Comparison of ENCODE assay signal across 1 cellular context in the genomic region with DNA sequence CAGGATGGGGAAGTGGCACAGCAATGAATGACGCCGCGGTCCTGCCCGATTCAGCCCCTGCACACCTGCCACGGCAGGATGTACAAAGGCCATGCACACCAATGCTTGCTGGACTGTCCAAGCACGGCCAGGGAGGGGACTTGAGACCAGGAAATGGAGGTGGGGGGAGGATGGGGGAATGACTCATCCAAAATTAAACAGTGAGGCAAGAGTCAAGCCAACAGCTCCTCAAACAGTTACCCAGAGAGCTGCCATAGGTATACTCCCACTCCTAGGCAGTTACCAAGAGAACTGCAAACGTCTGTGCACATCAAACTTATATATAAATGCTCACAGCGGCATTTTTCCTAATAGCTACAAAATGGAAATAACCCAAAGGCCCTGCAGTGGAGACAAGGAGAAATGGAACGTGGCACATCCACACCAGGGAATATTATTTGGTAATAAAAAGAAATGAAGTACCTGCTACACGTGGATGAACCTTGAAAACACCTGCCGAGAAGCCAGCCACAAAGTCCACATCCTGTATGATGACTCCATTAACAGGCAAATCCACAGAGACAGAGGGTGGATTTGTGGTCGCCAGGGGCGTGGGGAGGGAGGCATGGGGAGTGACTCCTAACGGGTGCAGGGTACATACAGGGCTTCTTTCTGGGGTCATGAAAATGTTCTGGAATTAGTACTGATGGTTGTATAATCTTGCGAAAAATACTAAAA.
A peak's percentile ranks its signal among the peaks of the same experiment; 100 is the strongest.
TF ChIP-seq lines count a peak whose summit lies in the region.

No MANE protein-coding gene starts in this region.

TF ChIP-seq in K562, 482 proteins besides CTCF, POLR2A, EP300 and RAD21 (continued from another document and continues in another):
- TF ChIP-seq, protein P1, sequence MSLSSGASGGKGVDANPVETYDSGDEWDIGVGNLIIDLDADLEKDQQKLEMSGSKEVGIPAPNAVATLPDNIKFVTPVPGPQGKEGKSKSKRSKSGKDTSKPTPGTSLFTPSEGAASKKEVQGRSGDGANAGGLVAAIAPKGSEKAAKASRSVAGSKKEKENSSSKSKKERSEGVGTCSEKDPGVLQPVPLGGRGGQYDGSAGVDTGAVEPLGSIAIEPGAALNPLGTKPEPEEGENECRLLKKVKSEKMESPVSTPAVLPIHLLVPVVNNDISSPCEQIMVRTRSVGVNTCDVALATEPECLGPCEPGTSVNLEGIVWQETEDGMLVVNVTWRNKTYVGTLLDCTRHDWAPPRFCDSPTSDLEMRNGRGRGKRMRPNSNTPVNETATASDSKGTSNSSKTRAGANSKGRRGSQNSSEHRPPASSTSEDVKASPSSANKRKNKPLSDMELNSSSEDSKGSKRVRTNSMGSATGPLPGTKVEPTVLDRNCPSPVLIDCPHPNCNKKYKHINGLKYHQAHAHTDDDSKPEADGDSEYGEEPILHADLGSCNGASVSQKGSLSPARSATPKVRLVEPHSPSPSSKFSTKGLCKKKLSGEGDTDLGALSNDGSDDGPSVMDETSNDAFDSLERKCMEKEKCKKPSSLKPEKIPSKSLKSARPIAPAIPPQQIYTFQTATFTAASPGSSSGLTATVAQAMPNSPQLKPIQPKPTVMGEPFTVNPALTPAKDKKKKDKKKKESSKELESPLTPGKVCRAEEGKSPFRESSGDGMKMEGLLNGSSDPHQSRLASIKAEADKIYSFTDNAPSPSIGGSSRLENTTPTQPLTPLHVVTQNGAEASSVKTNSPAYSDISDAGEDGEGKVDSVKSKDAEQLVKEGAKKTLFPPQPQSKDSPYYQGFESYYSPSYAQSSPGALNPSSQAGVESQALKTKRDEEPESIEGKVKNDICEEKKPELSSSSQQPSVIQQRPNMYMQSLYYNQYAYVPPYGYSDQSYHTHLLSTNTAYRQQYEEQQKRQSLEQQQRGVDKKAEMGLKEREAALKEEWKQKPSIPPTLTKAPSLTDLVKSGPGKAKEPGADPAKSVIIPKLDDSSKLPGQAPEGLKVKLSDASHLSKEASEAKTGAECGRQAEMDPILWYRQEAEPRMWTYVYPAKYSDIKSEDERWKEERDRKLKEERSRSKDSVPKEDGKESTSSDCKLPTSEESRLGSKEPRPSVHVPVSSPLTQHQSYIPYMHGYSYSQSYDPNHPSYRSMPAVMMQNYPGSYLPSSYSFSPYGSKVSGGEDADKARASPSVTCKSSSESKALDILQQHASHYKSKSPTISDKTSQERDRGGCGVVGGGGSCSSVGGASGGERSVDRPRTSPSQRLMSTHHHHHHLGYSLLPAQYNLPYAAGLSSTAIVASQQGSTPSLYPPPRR (CRISPR knock-in tag; IDR thresholded peaks at IDR 0.05; ENCODE audit: borderline replicate concordance) = no peak
- TF ChIP-seq FOXJ3 (CRISPR knock-in tag; IDR thresholded peaks at IDR 0.05) (no peak), GATA2 (CRISPR knock-in tag; IDR thresholded peaks at IDR 0.05) (no peak), NFXL1 (CRISPR knock-in tag; IDR thresholded peaks at IDR 0.05) (no peak), MYC (IDR thresholded peaks at IDR 0.05; ENCODE audit: low read depth, low read length) (peak; percentile 64), MYC (CRISPR knock-in tag; IDR thresholded peaks at IDR 0.05; ENCODE audit: borderline replicate concordance, low read depth) (no peak), NR2C1 (IDR thresholded peaks at IDR 0.05) (no peak), NR2C1 (tag; IDR thresholded peaks at IDR 0.05) (0 out of 2 replicates have a peak, but pooled peaks have one; percentile 13), RBM22 (IDR thresholded peaks at IDR 0.05; ENCODE audit: low read depth, low read length, poor library complexity, severe bottlenecking) (no peak), HDAC2 (IDR thresholded peaks at IDR 0.05) (0 out of 2 replicates have a peak, but pooled peaks have one; percentile 43), PPARD (CRISPR knock-in tag; IDR thresholded peaks at IDR 0.05) (no peak), CHD1 (IDR thresholded peaks at IDR 0.05; ENCODE audit: low read length) (no peak), FOXA3 (CRISPR knock-in tag; conservative IDR thresholded peaks at IDR 0.05 in 1 of 2, IDR thresholded peaks at IDR 0.05 in 1 of 2) (peak; percentile 60 to 65; a peak in 3 of 4 replicates), SAP30 (IDR thresholded peaks at IDR 0.05; ENCODE audit: borderline replicate concordance, insufficient read depth, low read depth, low read length, poor library complexity, severe bottlenecking) (no peak), KHSRP (IDR thresholded peaks at IDR 0.05) (no peak), SMAD3 (CRISPR knock-in tag; conservative IDR thresholded peaks at IDR 0.05) (no peak), TRIM24 (IDR thresholded peaks at IDR 0.05) (peak in 1 of 2 experiments; percentile 37; a peak in 1 of 4 replicates), ATF1 (CRISPR knock-in tag; IDR thresholded peaks at IDR 0.05) (no peak), ATF1 (tag; IDR thresholded peaks at IDR 0.05) (0 out of 2 replicates have a peak, but pooled peaks have one; percentile 20), NFE2 (IDR thresholded peaks at IDR 0.05; ENCODE audit: low read depth) (peak; percentile 97), ZFX (CRISPR knock-in tag; IDR thresholded peaks at IDR 0.05) (peak; percentile 55; the same call in 1 of the 2 replicates), RBM17 (IDR thresholded peaks at IDR 0.05; ENCODE audit: borderline replicate concordance, low read depth, low read length) (no peak), SMAD4 (CRISPR knock-in tag; conservative IDR thresholded peaks at IDR 0.05) (peak; percentile 41), TCF7L2 (IDR thresholded peaks at IDR 0.05; ENCODE audit: low read depth, low read length) (no peak), KLF6 (CRISPR knock-in tag; IDR thresholded peaks at IDR 0.05; ENCODE audit: borderline replicate concordance) (no peak), BRCA1 (IDR thresholded peaks at IDR 0.05) (no peak), BRCA1 (CRISPR knock-in tag; IDR thresholded peaks at IDR 0.05) (no peak), GABPB1 (CRISPR knock-in tag; IDR thresholded peaks at IDR 0.05) (peak; percentile 49), BCL6 (CRISPR knock-in tag; IDR thresholded peaks at IDR 0.05) (no peak), SP1 (CRISPR knock-in tag; IDR thresholded peaks at IDR 0.05) (0 out of 2 replicates have a peak, but pooled peaks have one; percentile 35), HSF4 (CRISPR knock-in tag; IDR thresholded peaks at IDR 0.05; ENCODE audit: borderline replicate concordance) (0 out of 2 replicates have a peak, but pooled peaks have one; percentile 55), C11orf30 (IDR thresholded peaks at IDR 0.05; ENCODE audit: low read depth) (peak; percentile 89), YY1 (IDR thresholded peaks at IDR 0.05; ENCODE audit: borderline replicate concordance in 1 of 3, control insufficient read depth in 1 of 3, extremely low read depth in 1 of 3, insufficient read depth in 3 of 3, insufficient read length in 1 of 3, insufficient replicate concordance in 2 of 3, low read depth in 1 of 3, low read length in 2 of 3) (peak in 1 of 3 experiments; percentile 50), CEBPG (CRISPR knock-in tag; IDR thresholded peaks at IDR 0.05) (peak; percentile 74), CEBPG (tag; conservative IDR thresholded peaks at IDR 0.05 in 1 of 2, IDR thresholded peaks at IDR 0.05 in 1 of 2) (peak; percentile 72 to 87), POLR2G (IDR thresholded peaks at IDR 0.05; ENCODE audit: low read depth, low read length) (peak; percentile 64), MAFK (IDR thresholded peaks at IDR 0.05; ENCODE audit: low read length) (peak; percentile 74), NEUROD1 (IDR thresholded peaks at IDR 0.05; ENCODE audit: borderline replicate concordance, low read depth, low read length, partially characterized antibody) (peak; percentile 33)
- TF ChIP-seq, protein P2, sequence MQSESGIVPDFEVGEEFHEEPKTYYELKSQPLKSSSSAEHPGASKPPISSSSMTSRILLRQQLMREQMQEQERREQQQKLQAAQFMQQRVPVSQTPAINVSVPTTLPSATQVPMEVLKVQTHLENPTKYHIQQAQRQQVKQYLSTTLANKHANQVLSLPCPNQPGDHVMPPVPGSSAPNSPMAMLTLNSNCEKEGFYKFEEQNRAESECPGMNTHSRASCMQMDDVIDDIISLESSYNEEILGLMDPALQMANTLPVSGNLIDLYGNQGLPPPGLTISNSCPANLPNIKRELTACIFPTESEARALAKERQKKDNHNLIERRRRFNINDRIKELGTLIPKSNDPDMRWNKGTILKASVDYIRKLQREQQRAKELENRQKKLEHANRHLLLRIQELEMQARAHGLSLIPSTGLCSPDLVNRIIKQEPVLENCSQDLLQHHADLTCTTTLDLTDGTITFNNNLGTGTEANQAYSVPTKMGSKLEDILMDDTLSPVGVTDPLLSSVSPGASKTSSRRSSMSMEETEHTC (IDR thresholded peaks at IDR 0.05) = no peak
- TF ChIP-seq, protein P3, sequence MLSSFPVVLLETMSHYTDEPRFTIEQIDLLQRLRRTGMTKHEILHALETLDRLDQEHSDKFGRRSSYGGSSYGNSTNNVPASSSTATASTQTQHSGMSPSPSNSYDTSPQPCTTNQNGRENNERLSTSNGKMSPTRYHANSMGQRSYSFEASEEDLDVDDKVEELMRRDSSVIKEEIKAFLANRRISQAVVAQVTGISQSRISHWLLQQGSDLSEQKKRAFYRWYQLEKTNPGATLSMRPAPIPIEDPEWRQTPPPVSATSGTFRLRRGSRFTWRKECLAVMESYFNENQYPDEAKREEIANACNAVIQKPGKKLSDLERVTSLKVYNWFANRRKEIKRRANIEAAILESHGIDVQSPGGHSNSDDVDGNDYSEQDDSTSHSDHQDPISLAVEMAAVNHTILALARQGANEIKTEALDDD (IDR thresholded peaks at IDR 0.05) = peak; percentile 57; the same call in 1 of the 2 replicates
- TF ChIP-seq, protein P4, sequence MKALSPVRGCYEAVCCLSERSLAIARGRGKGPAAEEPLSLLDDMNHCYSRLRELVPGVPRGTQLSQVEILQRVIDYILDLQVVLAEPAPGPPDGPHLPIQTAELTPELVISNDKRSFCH (CRISPR knock-in tag; IDR thresholded peaks at IDR 0.05) = no peak
- TF ChIP-seq, protein P4 (tag; IDR thresholded peaks at IDR 0.05) = 0 out of 2 replicates have a peak, but pooled peaks have one; percentile 52
- TF ChIP-seq, protein P5, sequence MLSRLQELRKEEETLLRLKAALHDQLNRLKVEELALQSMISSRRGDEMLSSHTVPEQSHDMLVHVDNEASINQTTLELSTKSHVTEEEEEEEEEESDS (CRISPR knock-in tag; IDR thresholded peaks at IDR 0.05) = no peak
- TF ChIP-seq, protein P6, sequence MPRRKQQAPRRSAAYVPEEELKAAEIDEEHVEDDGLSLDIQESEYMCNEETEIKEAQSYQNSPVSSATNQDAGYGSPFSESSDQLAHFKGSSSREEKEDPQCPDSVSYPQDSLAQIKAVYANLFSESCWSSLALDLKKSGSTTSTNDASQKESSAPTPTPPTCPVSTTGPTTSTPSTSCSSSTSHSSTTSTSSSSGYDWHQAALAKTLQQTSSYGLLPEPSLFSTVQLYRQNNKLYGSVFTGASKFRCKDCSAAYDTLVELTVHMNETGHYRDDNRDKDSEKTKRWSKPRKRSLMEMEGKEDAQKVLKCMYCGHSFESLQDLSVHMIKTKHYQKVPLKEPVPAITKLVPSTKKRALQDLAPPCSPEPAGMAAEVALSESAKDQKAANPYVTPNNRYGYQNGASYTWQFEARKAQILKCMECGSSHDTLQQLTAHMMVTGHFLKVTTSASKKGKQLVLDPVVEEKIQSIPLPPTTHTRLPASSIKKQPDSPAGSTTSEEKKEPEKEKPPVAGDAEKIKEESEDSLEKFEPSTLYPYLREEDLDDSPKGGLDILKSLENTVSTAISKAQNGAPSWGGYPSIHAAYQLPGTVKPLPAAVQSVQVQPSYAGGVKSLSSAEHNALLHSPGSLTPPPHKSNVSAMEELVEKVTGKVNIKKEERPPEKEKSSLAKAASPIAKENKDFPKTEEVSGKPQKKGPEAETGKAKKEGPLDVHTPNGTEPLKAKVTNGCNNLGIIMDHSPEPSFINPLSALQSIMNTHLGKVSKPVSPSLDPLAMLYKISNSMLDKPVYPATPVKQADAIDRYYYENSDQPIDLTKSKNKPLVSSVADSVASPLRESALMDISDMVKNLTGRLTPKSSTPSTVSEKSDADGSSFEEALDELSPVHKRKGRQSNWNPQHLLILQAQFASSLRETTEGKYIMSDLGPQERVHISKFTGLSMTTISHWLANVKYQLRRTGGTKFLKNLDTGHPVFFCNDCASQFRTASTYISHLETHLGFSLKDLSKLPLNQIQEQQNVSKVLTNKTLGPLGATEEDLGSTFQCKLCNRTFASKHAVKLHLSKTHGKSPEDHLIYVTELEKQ (CRISPR knock-in tag; IDR thresholded peaks at IDR 0.05) = 0 out of 2 replicates have a peak, but pooled peaks have one; percentile 5
- TF ChIP-seq, protein P7, sequence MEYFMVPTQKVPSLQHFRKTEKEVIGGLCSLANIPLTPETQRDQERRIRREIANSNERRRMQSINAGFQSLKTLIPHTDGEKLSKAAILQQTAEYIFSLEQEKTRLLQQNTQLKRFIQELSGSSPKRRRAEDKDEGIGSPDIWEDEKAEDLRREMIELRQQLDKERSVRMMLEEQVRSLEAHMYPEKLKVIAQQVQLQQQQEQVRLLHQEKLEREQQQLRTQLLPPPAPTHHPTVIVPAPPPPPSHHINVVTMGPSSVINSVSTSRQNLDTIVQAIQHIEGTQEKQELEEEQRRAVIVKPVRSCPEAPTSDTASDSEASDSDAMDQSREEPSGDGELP (CRISPR knock-in tag; IDR thresholded peaks at IDR 0.05; ENCODE audit: borderline replicate concordance) = peak; percentile 26; the same call in 1 of the 2 replicates
- TF ChIP-seq, protein P8, sequence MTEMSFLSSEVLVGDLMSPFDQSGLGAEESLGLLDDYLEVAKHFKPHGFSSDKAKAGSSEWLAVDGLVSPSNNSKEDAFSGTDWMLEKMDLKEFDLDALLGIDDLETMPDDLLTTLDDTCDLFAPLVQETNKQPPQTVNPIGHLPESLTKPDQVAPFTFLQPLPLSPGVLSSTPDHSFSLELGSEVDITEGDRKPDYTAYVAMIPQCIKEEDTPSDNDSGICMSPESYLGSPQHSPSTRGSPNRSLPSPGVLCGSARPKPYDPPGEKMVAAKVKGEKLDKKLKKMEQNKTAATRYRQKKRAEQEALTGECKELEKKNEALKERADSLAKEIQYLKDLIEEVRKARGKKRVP (CRISPR knock-in tag; IDR thresholded peaks at IDR 0.05) = no peak
- TF ChIP-seq, protein P9, sequence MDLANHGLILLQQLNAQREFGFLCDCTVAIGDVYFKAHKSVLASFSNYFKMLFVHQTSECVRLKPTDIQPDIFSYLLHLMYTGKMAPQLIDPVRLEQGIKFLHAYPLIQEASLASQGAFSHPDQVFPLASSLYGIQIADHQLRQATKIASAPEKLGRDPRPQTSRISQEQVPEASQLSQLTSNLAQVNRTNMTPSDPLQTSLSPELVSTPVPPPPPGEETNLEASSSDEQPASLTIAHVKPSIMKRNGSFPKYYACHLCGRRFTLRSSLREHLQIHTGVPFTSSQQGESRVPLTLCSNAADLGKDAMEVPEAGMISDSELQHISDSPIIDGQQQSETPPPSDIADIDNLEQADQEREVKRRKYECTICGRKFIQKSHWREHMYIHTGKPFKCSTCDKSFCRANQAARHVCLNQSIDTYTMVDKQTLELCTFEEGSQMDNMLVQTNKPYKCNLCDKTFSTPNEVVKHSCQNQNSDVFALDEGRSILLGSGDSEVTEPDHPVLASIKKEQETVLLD (IDR thresholded peaks at IDR 0.05) = no peak
- TF ChIP-seq, protein P10, sequence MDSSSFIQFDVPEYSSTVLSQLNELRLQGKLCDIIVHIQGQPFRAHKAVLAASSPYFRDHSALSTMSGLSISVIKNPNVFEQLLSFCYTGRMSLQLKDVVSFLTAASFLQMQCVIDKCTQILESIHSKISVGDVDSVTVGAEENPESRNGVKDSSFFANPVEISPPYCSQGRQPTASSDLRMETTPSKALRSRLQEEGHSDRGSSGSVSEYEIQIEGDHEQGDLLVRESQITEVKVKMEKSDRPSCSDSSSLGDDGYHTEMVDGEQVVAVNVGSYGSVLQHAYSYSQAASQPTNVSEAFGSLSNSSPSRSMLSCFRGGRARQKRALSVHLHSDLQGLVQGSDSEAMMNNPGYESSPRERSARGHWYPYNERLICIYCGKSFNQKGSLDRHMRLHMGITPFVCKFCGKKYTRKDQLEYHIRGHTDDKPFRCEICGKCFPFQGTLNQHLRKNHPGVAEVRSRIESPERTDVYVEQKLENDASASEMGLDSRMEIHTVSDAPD (CRISPR knock-in tag; IDR thresholded peaks at IDR 0.05) = no peak
